ENCODE assay signal across 23 cellular contexts in genomic region chr6:105389543-105389942, GRCh38. TPM values are rescaled to one million over a fixed set of nuclear protein-coding genes. Genes with fewer than 3 reads are reported as not detected.
DNase-seq lines count a peak whose midpoint lies in the region; ATAC-seq and TF ChIP-seq lines count a peak whose summit lies in the region.
"Had no signal": no experiment of that assay in that cellular context is flagged by ENCODE, and none has a peak within 500 bp of the region (broad histone marks: within the 10 kb centered on the region; RNA-seq: fewer than 3 reads in every experiment).

No MANE protein-coding gene starts in this region.

- no peaks in the 10 kb centered on the region for H3K27me3 Mint-ChIP-seq in Calu3 (ENCODE audit: unreplicated experiment)
- H3K27me3 Mint-ChIP-seq: activated T-helper 17 cell treated with anti-CD3 and anti-CD28 coated beads, Interleukin-2, amount 50 U/mL, for 72 hours; stimulated activated memory B cell treated with anti-CD40 and anti-IgM and Interleukin-4, amounts not matched to agents 10 μg/mL and 1 μg/mL and 100 μg/mL, for 72 hours had no signal

- TF ChIP-seq CTCF in Calu3 (IDR thresholded peaks at IDR 0.05; ENCODE audit: unreplicated experiment) (no peak), fibroblast of the aortic adventitia (IDR thresholded peaks at IDR 0.05; ENCODE audit: insufficient read depth, low read length) (peak; percentile 16)

- CTCF ChIA-PET in Calu3 (lab: Charles Lee): interaction anchor here (1.1 kb wide), 1 partner anchor 17 kb away, joined by 5 read pairs; no protein-coding TSS in a partner anchor

- ATAC-seq in GM21367 (IDR thresholded peaks at IDR 0.05; ENCODE audit: unreplicated experiment) (no peak), GM18861 (IDR thresholded peaks at IDR 0.05; ENCODE audit: unreplicated experiment) (no peak)
- ATAC-seq: activated T-helper 17 cell treated with anti-CD3 and anti-CD28 coated beads, Interleukin-2, amount 50 U/mL, for 72 hours; body of pancreas; Panc1; stimulated activated memory B cell treated with anti-CD40 and anti-IgM and Interleukin-4, amounts not matched to agents 10 μg/mL and 1 μg/mL and 100 μg/mL, for 72 hours had no signal

- H3K4me1 Mint-ChIP-seq in Calu3 (ENCODE audit: low read depth, unreplicated experiment): peaks cover 64% of the 10 kb centered on the region
- H3K4me1 Mint-ChIP-seq: activated T-helper 17 cell treated with anti-CD3 and anti-CD28 coated beads, Interleukin-2, amount 50 U/mL, for 72 hours; stimulated activated memory B cell treated with anti-CD40 and anti-IgM and Interleukin-4, amounts not matched to agents 10 μg/mL and 1 μg/mL and 100 μg/mL, for 72 hours had no signal

- no peaks in the 10 kb centered on the region for H3K9me3 Mint-ChIP-seq in Calu3 (ENCODE audit: low read depth, unreplicated experiment)
- H3K9me3 Mint-ChIP-seq: activated T-helper 17 cell treated with anti-CD3 and anti-CD28 coated beads, Interleukin-2, amount 50 U/mL, for 72 hours; immature natural killer cell; stimulated activated memory B cell treated with anti-CD40 and anti-IgM and Interleukin-4, amounts not matched to agents 10 μg/mL and 1 μg/mL and 100 μg/mL, for 72 hours had no signal

- intact Hi-C loops in Calu3 (cut with micrococcal nuclease; ENCODE audit: unreplicated experiment): loop anchor here (2.0 kb wide), 1 partner anchor 17 kb away; no protein-coding TSS in a partner anchor

- H3K27ac Mint-ChIP-seq in Calu3 (ENCODE audit: unreplicated experiment): peak overlapping the region; percentile 52
- H3K27ac Mint-ChIP-seq: activated T-helper 17 cell treated with anti-CD3 and anti-CD28 coated beads, Interleukin-2, amount 50 U/mL, for 72 hours; immature natural killer cell; stimulated activated memory B cell treated with anti-CD40 and anti-IgM and Interleukin-4, amounts not matched to agents 10 μg/mL and 1 μg/mL and 100 μg/mL, for 72 hours had no signal

- BruUV-seq in Calu3 (replicated peaks; lab: Mats Ljungman, UMichigan): no TSS peak

- DNase-seq in Calu3 (no peak), NCI-H69 (lab: John Stamatoyannopoulos, UW) (peak; percentile 7), fibroblast of the aortic adventitia (ENCODE audit: low read depth) (peak; percentile 16), occipital lobe (lab: John Stamatoyannopoulos, UW) (peak; percentile 36), foreskin melanocyte (no peak)
- DNase-seq in effector CD8-positive, alpha-beta T cell (lab: John Stamatoyannopoulos, UW): no peak
- DNase-seq: activated CD4-positive, alpha-beta T cell treated with anti-CD3 and anti-CD28 coated beads, Interleukin-2, amount 50 U/mL, for 1 hour; body of pancreas; DMS53; GF-D8; immature natural killer cell; left ventricle myocardium inferior; NCI-H1105; NCI-H2081 treated with DMSO at 0.1 percent for 48 hours; NCI-H446 treated with DMSO at 0.1 percent for 48 hours; small intestine had no signal

- no peak overlapping the region for H3K4me3 ChIP-seq in fibroblast of the aortic adventitia (ENCODE audit: low read depth, low read length)
- H3K4me3 ChIP-seq: body of pancreas, left ventricle myocardium inferior, SJSA1, thoracic aorta had no signal

- H3K4me3 Mint-ChIP-seq in Calu3 (ENCODE audit: low read depth, unreplicated experiment): no peak overlapping the region
- H3K4me3 Mint-ChIP-seq: activated T-helper 17 cell treated with anti-CD3 and anti-CD28 coated beads, Interleukin-2, amount 50 U/mL, for 72 hours; immature natural killer cell; stimulated activated memory B cell treated with anti-CD40 and anti-IgM and Interleukin-4, amounts not matched to agents 10 μg/mL and 1 μg/mL and 100 μg/mL, for 72 hours had no signal

- H3K36me3 Mint-ChIP-seq in Calu3 (ENCODE audit: insufficient read depth, unreplicated experiment): peaks cover 24% of the 10 kb centered on the region

RNA-seq across cellular contexts. Expression of gene PREP, which starts 13.3 kb away (rescaled TPM):
- total RNA-seq in Calu3 (2022) (62.4 and 70.4 TPM in 2 replicates), fibroblast of the aortic adventitia (ENCODE audit: low replicate concordance) (9.0 and 18.1 TPM in 2 replicates), occipital lobe (25.7 TPM)

Comparison
In these comparisons a context has a peak if more than half of its experiments do, and no peak if none do; other contexts are left out.
1. DNase-seq: peak in NCI-H69 (single experiment), fibroblast of the aortic adventitia (single experiment) and occipital lobe (single experiment); none in Calu3 (single experiment), effector CD8-positive, alpha-beta T cell (single experiment) and foreskin melanocyte (single experiment).